10 cellular contexts compared by ENCODE assay signal in genomic region chr16:77043076-77043475, GRCh38.
DNase-seq lines count a peak whose midpoint lies in the region; ATAC-seq and TF ChIP-seq lines count a peak whose summit lies in the region.
"Had no signal": no experiment of that assay in that cellular context is flagged by ENCODE, and none has a peak within 500 bp of the region (broad histone marks: within the 10 kb centered on the region; RNA-seq: fewer than 3 reads in every experiment).

No MANE protein-coding gene starts in this region.

- H3K9me3 ChIP-seq in Panc1 (ENCODE audit: control insufficient read depth, insufficient read depth, low read depth, low read length) (no peaks in the 10 kb centered on the region), T-helper 17 cell (ENCODE audit: control insufficient read depth, low read length, poor library complexity, severe bottlenecking) (no peaks in the 10 kb centered on the region)

- H3K4me1 ChIP-seq in Panc1 (ENCODE audit: control insufficient read depth, insufficient read depth, low read length) = no peaks in the 10 kb centered on the region

- DNase-seq in AML-193 (lab: John Stamatoyannopoulos, UW) (peak; percentile 2 to 4), HT-29 (ENCODE audit: low spot score) (peak; percentile 53), Panc1 (ENCODE audit: low read depth, low spot score) (peak; percentile 30), fibroblast of the aortic adventitia (ENCODE audit: low read depth) (peak; percentile 43), T-helper 17 cell (no peak)
- no peak for DNase-seq in stimulated activated CD4-positive, alpha-beta T cell treated with anti-CD3 and anti-CD28 coated beads, Interleukin-4, amount 100 ng/mL, for 24 hours
- DNase-seq: activated naive CD4-positive, alpha-beta T cell treated with anti-CD3 and anti-CD28 coated beads, Interleukin-2, amount 50 U/mL, for 16 hours had no signal

- intact Hi-C loops in Panc1 (cut with micrococcal nuclease; ENCODE audit: unreplicated experiment) = loop anchor here (10.0 kb wide), 1 partner anchor 378 kb away; no protein-coding TSS in a partner anchor

- H3K27ac ChIP-seq in Panc1 (ENCODE audit: low read length) = no peak overlapping the region
- H3K27ac ChIP-seq: SK-N-MC had no signal

- no peaks in the 10 kb centered on the region for H3K36me3 ChIP-seq in Panc1 (ENCODE audit: control insufficient read depth, insufficient read depth, low read length)

- H3K27me3 ChIP-seq in Panc1 (ENCODE audit: control insufficient read depth, insufficient read depth, low read length) = no peaks in the 10 kb centered on the region

- no peak for ATAC-seq in Panc1
- no peak for ATAC-seq in T-helper 17 cell
- no peak for ATAC-seq in GM18498 (IDR thresholded peaks at IDR 0.05; ENCODE audit: unreplicated experiment)
- no peak for ATAC-seq in GM21723 (IDR thresholded peaks at IDR 0.05; ENCODE audit: unreplicated experiment)

- in situ Hi-C loops in Panc1 (cut with HindIII; ENCODE audit: low pct_unique_long_range_greater_than_20kb, low sequenced_read_pairs) = no loop called here

- CTCF ChIA-PET in Panc1 (lab: Charles Lee) = no interaction called here

- TF ChIP-seq CTCF in Panc1 (IDR thresholded peaks at IDR 0.05) = peak; percentile 47; the same call in 1 of the 2 replicates
- peak; percentile 53 for TF ChIP-seq CTCF in fibroblast of the aortic adventitia (IDR thresholded peaks at IDR 0.05; ENCODE audit: insufficient read depth, low read length)

- H3K4me1 Mint-ChIP-seq in T-helper 17 cell = no peaks in the 10 kb centered on the region

- POLR2A ChIA-PET in Panc1 (lab: Charles Lee) = no interaction called here

- no peaks in the 10 kb centered on the region for H3K36me3 Mint-ChIP-seq in T-helper 17 cell (ENCODE audit: low read depth)

- peaks cover 8% of the 10 kb centered on the region for H3K27me3 Mint-ChIP-seq in T-helper 17 cell

- BruUV-seq in Panc1 (replicated peaks; lab: Mats Ljungman, UMichigan) = no TSS peak

- H3K4me3 ChIP-seq in Panc1 (ENCODE audit: low read depth in 2 of 2, low read length in 2 of 2) = no peak overlapping the region
- H3K4me3 ChIP-seq in fibroblast of the aortic adventitia (ENCODE audit: low read depth, low read length) = no peak overlapping the region
- H3K4me3 ChIP-seq: SK-N-MC had no signal

- H3K27ac Mint-ChIP-seq in T-helper 17 cell = no peak overlapping the region

- no peak overlapping the region for H3K4me3 Mint-ChIP-seq in T-helper 17 cell

Comparison
In these comparisons a context has a peak if more than half of its experiments do, and no peak if none do; other contexts are left out.
1. DNase-seq: peak in AML-193 (2 of 2), HT-29 (single experiment), Panc1 (single experiment) and fibroblast of the aortic adventitia (single experiment); none in stimulated activated CD4-positive, alpha-beta T cell treated with anti-CD3 and anti-CD28 coated beads, Interleukin-4, amount 100 ng/mL, for 24 hours (single experiment) and T-helper 17 cell (0 of 3).